ENCODE assay signal across 17 cellular contexts in the genomic region with DNA sequence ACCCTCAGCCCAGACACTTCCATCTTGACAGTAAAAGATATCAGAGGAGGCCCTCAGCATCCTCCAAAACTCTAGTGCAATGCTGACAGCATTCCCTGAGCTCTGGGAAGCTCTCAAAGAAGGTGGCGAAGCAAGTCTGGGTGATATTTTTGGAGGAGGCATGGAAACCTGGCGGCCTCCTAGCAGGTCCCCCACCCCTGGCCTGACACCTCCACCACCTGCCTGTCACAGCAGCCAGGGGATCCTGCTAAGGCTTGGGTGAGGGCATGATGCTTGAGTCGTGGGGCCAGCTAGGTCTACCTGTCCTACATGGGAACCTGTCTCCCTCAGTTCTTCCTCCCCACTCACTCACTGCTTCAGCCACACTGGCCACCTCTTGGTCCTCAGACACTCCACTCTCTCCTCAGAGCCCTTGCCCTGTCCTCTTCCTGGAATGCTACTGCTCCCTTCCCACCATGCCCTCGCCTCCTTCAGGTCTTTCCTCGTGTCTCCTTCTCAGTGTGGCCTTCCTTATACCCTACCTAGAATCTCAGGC. TPM values are rescaled to one million over a fixed set of nuclear protein-coding genes. Genes with fewer than 3 reads are reported as not detected.
DNase-seq lines count a peak whose midpoint lies in the region; FAIRE-seq and TF ChIP-seq lines count a peak whose summit lies in the region.
"Had no signal": no experiment of that assay in that cellular context is flagged by ENCODE, and none has a peak within 500 bp of the region (broad histone marks: within the 10 kb centered on the region; RNA-seq: fewer than 3 reads in every experiment).

No MANE protein-coding gene starts in this region.

- FAIRE-seq in H1 (lab: Jason Lieb, UNC): no peak

- DNase-seq in AG04450 (ENCODE audit: low read depth, low spot score): no peak
- DNase-seq in H7: peak; percentile 16
- no peak for DNase-seq in H1 (ENCODE audit: low read depth in 1 of 2, low spot score in 2 of 2)
- no peak for DNase-seq in trophoblast cell
- no peak for DNase-seq in foreskin fibroblast
- DNase-seq in stimulated activated CD4-positive, alpha-beta T cell treated with anti-CD3 and anti-CD28 coated beads, Interleukin-1b, Interleukin-23, amount 100 ng/mL, for 48 hours: no peak
- DNase-seq in HuH-7.5 (ENCODE audit: low spot score): no peak
- no peak for DNase-seq in LoVo (ENCODE audit: low spot score)
- DNase-seq: activated CD4-positive, alpha-beta T cell treated with anti-CD3 and anti-CD28 coated beads, Interleukin-2, amount 10 ng/mL, durations not matched to agents 7 days and 5 days; activated T-cell treated with anti-CD3 and anti-CD28 coated beads, Interleukin-2, amount 50 U/mL, for 72 hours; adrenal gland; caudate nucleus; NCI-H1930; NCI-H510A had no signal

- H3K79me1 ChIP-seq in H1 (ENCODE audit: low read depth, low read length) (peaks cover 23% of the 10 kb centered on the region), trophoblast cell (ENCODE audit: low read length) (no peaks in the 10 kb centered on the region)

- no peaks in the 10 kb centered on the region; the same call in 1 of the 2 replicates for H3K9me3 ChIP-seq in AG04450 (ENCODE audit: control insufficient read depth, insufficient read depth, low read length)
- peaks cover 0 to 2% of the 10 kb centered on the region in 2 experiments; a peak in 1 of 4 replicates for H3K9me3 ChIP-seq in H1 (ENCODE audit: insufficient read depth in 2 of 2, low read depth in 1 of 2, low read length in 1 of 2)
- peaks cover 5% of the 10 kb centered on the region for H3K9me3 ChIP-seq in trophoblast cell (ENCODE audit: insufficient read depth, low read depth, low read length)
- H3K9me3 ChIP-seq: adrenal gland had no signal

- TF ChIP-seq CTCF in AG04450 (IDR thresholded peaks at IDR 0.05; ENCODE audit: low read depth, low read length) (no peak), H1 (IDR thresholded peaks at IDR 0.05; ENCODE audit: control extremely low read depth in 1 of 3, insufficient read depth in 1 of 3, low read depth in 1 of 3, low read length in 3 of 3) (no peak), foreskin fibroblast (IDR thresholded peaks at IDR 0.05; ENCODE audit: low read depth, low read length) (no peak)

- H3K27me3 ChIP-seq in AG04450 (ENCODE audit: control insufficient read depth, insufficient read depth, low read length): no peaks in the 10 kb centered on the region
- H3K27me3 ChIP-seq in H7 (ENCODE audit: control insufficient read depth, insufficient read depth, low read length): no peaks in the 10 kb centered on the region; the same call in 1 of the 2 replicates
- no peaks in the 10 kb centered on the region for H3K27me3 ChIP-seq in H1 (replicated peaks in 1 of 4; ENCODE audit: control insufficient read depth in 3 of 4, extremely low read depth in 1 of 4, insufficient read depth in 3 of 4, low read length in 3 of 4)
- H3K27me3 ChIP-seq in trophoblast cell (ENCODE audit: insufficient read depth, low read length): no peaks in the 10 kb centered on the region
- H3K27me3 ChIP-seq: adrenal gland had no signal

- H3K23ac ChIP-seq in H1 (ENCODE audit: insufficient read length) (no peak overlapping the region), trophoblast cell (ENCODE audit: low read length) (no peak overlapping the region)

- POLR2A ChIA-PET in AG04450 (lab: Yijun Ruan, JAX): no interaction called here
- POLR2A ChIA-PET in H1 (lab: Charles Lee; ENCODE audit: partially characterized antibody): no interaction called here

- H3K14ac ChIP-seq in H1 (ENCODE audit: insufficient read length) (no peak overlapping the region), trophoblast cell (ENCODE audit: low read length) (no peak overlapping the region)

- H3K36me3 ChIP-seq in H7 (replicated peaks; ENCODE audit: control insufficient read depth, insufficient read depth, low read length) (peaks cover 1% of the 10 kb centered on the region), H1 (ENCODE audit: control insufficient read depth in 2 of 4, insufficient read depth in 4 of 4, low read length in 3 of 4) (peaks cover 3 to 45% (median 5%) of the 10 kb centered on the region in 4 experiments; a peak in 6 of 8 replicates), trophoblast cell (ENCODE audit: control insufficient read depth in 1 of 2, insufficient read depth in 2 of 2, low read length in 2 of 2) (no peaks in the 10 kb centered on the region)
- H3K36me3 ChIP-seq: adrenal gland had no signal

- TF ChIP-seq RAD21 in H1 (IDR thresholded peaks at IDR 0.05 in 1 of 2, conservative IDR thresholded peaks at IDR 0.05 in 1 of 2; ENCODE audit: low read depth in 2 of 2, low read length in 2 of 2): no peak

- H3K27ac ChIP-seq in AG04450 (ENCODE audit: low read depth, low read length) (peak overlapping the region; percentile 11), H1 (ENCODE audit: low read depth, low read length) (no peak overlapping the region), trophoblast cell (ENCODE audit: low read depth, low read length) (no peak overlapping the region)
- H3K27ac ChIP-seq: adrenal gland, SK-N-MC had no signal

- H3K4me3 ChIP-seq in AG04450 (ENCODE audit: low read depth, low read length): no peak overlapping the region
- no peak overlapping the region for H3K4me3 ChIP-seq in H7 (ENCODE audit: insufficient read depth, low read depth, low read length)
- H3K4me3 ChIP-seq in H1 (ENCODE audit: extremely low read depth in 1 of 4, insufficient read depth in 2 of 4, low read depth in 3 of 4, low read length in 4 of 4): no peak overlapping the region
- H3K4me3 ChIP-seq in trophoblast cell (ENCODE audit: low read depth, low read length): no peak overlapping the region
- H3K4me3 ChIP-seq in foreskin fibroblast (ENCODE audit: low read depth in 1 of 2, low read length in 2 of 2): no peak overlapping the region
- H3K4me3 ChIP-seq: adrenal gland, HAP-1, SK-N-MC had no signal

- H2BK20ac ChIP-seq in H1 (ENCODE audit: low read length): no peak overlapping the region

- peak overlapping the region; percentile 41; the same call in 1 of the 2 replicates for H3K18ac ChIP-seq in H1 (ENCODE audit: extremely low read depth, low read length)
- no peak overlapping the region for H3K18ac ChIP-seq in trophoblast cell (ENCODE audit: low read length)

- H3K4ac ChIP-seq in H1 (replicated peaks; ENCODE audit: insufficient read length, low read depth, low read length): no peak overlapping the region
- H3K4ac ChIP-seq in trophoblast cell (ENCODE audit: low read depth, low read length): no peak overlapping the region

- 0 out of 2 replicates have a peak overlapping the region, but pooled peaks have one; percentile 33 for H2BK15ac ChIP-seq in H1 (ENCODE audit: low read length)

- H3K23me2 ChIP-seq in H1 (ENCODE audit: low read depth, low read length): no peaks in the 10 kb centered on the region

- no peak overlapping the region for H2BK120ac ChIP-seq in H1 (replicated peaks; ENCODE audit: low read depth, low read length)
- no peak overlapping the region for H2BK120ac ChIP-seq in trophoblast cell (ENCODE audit: insufficient read depth, low read length, poor library complexity)

- CTCF ChIA-PET in AG04450 (lab: Charles Lee): no interaction called here
- CTCF ChIA-PET in H1 (lab: Charles Lee; ENCODE audit: partially characterized antibody): interaction anchor here (1.4 to 1.7 kb wide), 2 partner anchors 8 to 19 kb away, joined by 4 to 8 read pairs; no protein-coding TSS in a partner anchor

- 92% methylated on average over 5 of the region's 5 CpGs; no CpG with 5 or more reads in 1 of the 2 experiments for WGBS in H1 (ENCODE audit: extremely low coverage in 1 of 2, insufficient coverage in 1 of 2, insufficient read length in 1 of 2, insufficient replicate concordance in 2 of 2, low coverage in 1 of 2, low lambda C conversion rate in 2 of 2, missing lambda C conversion rate in 1 of 2), 2 experiments
- WGBS in trophoblast cell (ENCODE audit: extremely low coverage, insufficient coverage, insufficient read length): no CpG with 5 or more reads among the region's 5 CpGs

- peaks cover 19 to 81% of the 10 kb centered on the region in 2 experiments for H3K79me2 ChIP-seq in H1 (ENCODE audit: control insufficient read depth in 1 of 2, insufficient read depth in 2 of 2, low read length in 2 of 2)
- H3K79me2 ChIP-seq in trophoblast cell (ENCODE audit: control insufficient read depth, insufficient read depth, low read length, poor library complexity): no peaks in the 10 kb centered on the region

- H2AK5ac ChIP-seq in H1 (ENCODE audit: low read depth, low read length) (peak overlapping the region; percentile 77; the same call in 1 of the 2 replicates), trophoblast cell (ENCODE audit: low read length) (no peak overlapping the region)

- no peak for TF ChIP-seq EP300 in H1 (IDR thresholded peaks at IDR 0.05; ENCODE audit: borderline replicate concordance in 1 of 2, low read depth in 2 of 2, low read length in 2 of 2)

- no peak overlapping the region for H4K5ac ChIP-seq in H1 (ENCODE audit: insufficient read length, low read depth, low read length)

- H2BK5ac ChIP-seq in H1 (ENCODE audit: low read depth, low read length) (peak overlapping the region; percentile 57), trophoblast cell (ENCODE audit: low read depth, low read length, poor library complexity) (no peak overlapping the region)

- no peak overlapping the region for H3K56ac ChIP-seq in H1 (replicated peaks; ENCODE audit: insufficient read length, low read depth, low read length)

- H4K91ac ChIP-seq in H1 (replicated peaks; ENCODE audit: insufficient read length, low read length): no peak overlapping the region
- no peak overlapping the region for H4K91ac ChIP-seq in trophoblast cell (ENCODE audit: low read depth, low read length)

- H4K20me1 ChIP-seq in H1 (replicated peaks in 1 of 2; ENCODE audit: control insufficient read depth in 1 of 2, insufficient read depth in 2 of 2, low read length in 2 of 2): peaks cover 1 to 16% of the 10 kb centered on the region in 2 experiments

- no peak overlapping the region for H4K12ac ChIP-seq in trophoblast cell (ENCODE audit: low read depth, low read length)

- H3K4me2 ChIP-seq in H1 (ENCODE audit: insufficient read depth in 1 of 2, low read depth in 2 of 2, low read length in 2 of 2): no peak overlapping the region
- no peak overlapping the region for H3K4me2 ChIP-seq in trophoblast cell (ENCODE audit: low read length)

- H4K8ac ChIP-seq in H1 (ENCODE audit: extremely low read depth, insufficient read depth, low read length) (no peak overlapping the region; the same call in 1 of the 2 replicates), trophoblast cell (ENCODE audit: low read depth, low read length) (no peak overlapping the region)

- no peak overlapping the region for H3K9ac ChIP-seq in H1 (replicated peaks in 1 of 4; ENCODE audit: extremely low read depth in 1 of 4, low read depth in 3 of 4, low read length in 3 of 4)
- no peak overlapping the region for H3K9ac ChIP-seq in trophoblast cell (ENCODE audit: low read length)

- H2BK12ac ChIP-seq in H1 (ENCODE audit: low read depth, low read length) (0 out of 2 replicates have a peak overlapping the region, but pooled peaks have one; percentile 82), trophoblast cell (ENCODE audit: low read length) (no peak overlapping the region)

- peak in 1 of 2 experiments; percentile 40; a peak in 1 of 3 replicates for TF ChIP-seq POLR2A in H1 (IDR thresholded peaks at IDR 0.05; ENCODE audit: control extremely low read depth in 1 of 2, low read depth in 2 of 2, low read length in 2 of 2)

- H2AFZ ChIP-seq in H1 (ENCODE audit: low read length) (no peak overlapping the region), trophoblast cell (ENCODE audit: insufficient read depth, low read length, poor library complexity) (peak overlapping the region; percentile 32)

- peaks cover 0 to 3% (median 1%) of the 10 kb centered on the region in 4 experiments; a peak in 3 of 7 replicates for H3K4me1 ChIP-seq in H1 (replicated peaks in 1 of 4; ENCODE audit: control insufficient read depth in 3 of 4, insufficient read depth in 4 of 4, low read length in 3 of 4)
- H3K4me1 ChIP-seq in trophoblast cell (ENCODE audit: control insufficient read depth in 1 of 2, insufficient read depth in 2 of 2, low read length in 2 of 2): peaks cover 0 to under 1% of the 10 kb centered on the region in 2 experiments

RNA-seq across cellular contexts. Expression of gene DHRS3, which starts 8.5 kb away (rescaled TPM):
- 42.3 and 50.5 TPM in 2 replicates for polyA plus RNA-seq in AG04450 (2011; rRNA removed)
- 158 and 213 TPM in 2 replicates for polyA minus RNA-seq in AG04450 (2011; rRNA and poly(A)+ RNA removed)
- total RNA-seq in H7 (2014; rRNA removed; shearing (Covaris generic)): 17.7 and 26.2 TPM in 2 replicates
- total RNA-seq in H1 (2021; fragmentation: NEBNext Ultra II Directional; extraction: Animal tissue kit (Norgen Biotek cat#: 25700)): 32.5 and 37.8 TPM in 2 replicates
- 36.4 and 41.9 TPM in 2 replicates for polyA plus RNA-seq in H1 (2011; rRNA removed)
- polyA plus RNA-seq in H1 (2011; cell fraction: cytosol; rRNA removed): 40.2 TPM
- polyA plus RNA-seq in H1 (2011; cell fraction: nucleus; rRNA removed): 40.2 TPM
- 25.1 to 32.0 TPM (median 29.2 TPM) in 4 replicates for polyA plus RNA-seq in H1 (2012, experiment 1 of 2)
- polyA plus RNA-seq in H1 (2012, experiment 2 of 2): 36.9 TPM
- polyA plus RNA-seq in H1 (2013, experiment 1 of 2): 9.6 TPM
- 10.6 TPM for polyA plus RNA-seq in H1 (2013, experiment 2 of 2)
- 56.9 and 114 TPM in 2 replicates for polyA minus RNA-seq in H1 (2011; rRNA and poly(A)+ RNA removed)
- polyA minus RNA-seq in H1 (2011; cell fraction: cytosol; rRNA and poly(A)+ RNA removed): 51.7 TPM
- polyA minus RNA-seq in H1 (2011; cell fraction: nucleus; rRNA and poly(A)+ RNA removed): 27.3 TPM
- 6.9 and 7.0 TPM in 2 replicates for polyA plus RNA-seq in trophoblast cell (2013)
- total RNA-seq: OCI-LY7 had no signal

RNA-seq across cellular contexts. Expression of gene AADACL4, which starts 34.3 kb away (rescaled TPM):
- polyA plus RNA-seq in AG04450 (2011; rRNA removed): not detected in 2 replicates
- polyA minus RNA-seq in AG04450 (2011; rRNA and poly(A)+ RNA removed): not detected in 2 replicates
- not detected in 2 replicates for total RNA-seq in H7 (2014; rRNA removed; shearing (Covaris generic))
- 0.40 TPM in 1 of 2 replicates, not detected in the other for total RNA-seq in H1 (2021; fragmentation: NEBNext Ultra II Directional; extraction: Animal tissue kit (Norgen Biotek cat#: 25700))
- 0.08 and 0.13 TPM in 2 replicates for polyA plus RNA-seq in H1 (2011; rRNA removed)
- 0.21 TPM for polyA plus RNA-seq in H1 (2011; cell fraction: cytosol; rRNA removed)
- 0.33 TPM for polyA plus RNA-seq in H1 (2011; cell fraction: nucleus; rRNA removed)
- polyA plus RNA-seq in H1 (2012, experiment 1 of 2): not detected in 4 replicates
- not detected for polyA plus RNA-seq in H1 (2012, experiment 2 of 2)
- not detected for polyA plus RNA-seq in H1 (2013, experiment 1 of 2)
- polyA plus RNA-seq in H1 (2013, experiment 2 of 2): 0.04 TPM
- polyA minus RNA-seq in H1 (2011; rRNA and poly(A)+ RNA removed): 0.17 TPM in 1 of 2 replicates, not detected in the other
- not detected for polyA minus RNA-seq in H1 (2011; cell fraction: cytosol; rRNA and poly(A)+ RNA removed)
- not detected for polyA minus RNA-seq in H1 (2011; cell fraction: nucleus; rRNA and poly(A)+ RNA removed)
- 0.03 TPM in 1 of 2 replicates, not detected in the other for polyA plus RNA-seq in trophoblast cell (2013)
- total RNA-seq: activated CD4-positive, alpha-beta T cell treated with anti-CD3 and anti-CD28 coated beads, Interleukin-2, amount 10 ng/mL, durations not matched to agents 7 days and 5 days; activated T-cell treated with anti-CD3 and anti-CD28 coated beads, Interleukin-2, amount 50 U/mL, for 72 hours; adrenal gland; OCI-LY7 had no signal
